ENCODE assay signal across 1 cellular context in the genomic region with DNA sequence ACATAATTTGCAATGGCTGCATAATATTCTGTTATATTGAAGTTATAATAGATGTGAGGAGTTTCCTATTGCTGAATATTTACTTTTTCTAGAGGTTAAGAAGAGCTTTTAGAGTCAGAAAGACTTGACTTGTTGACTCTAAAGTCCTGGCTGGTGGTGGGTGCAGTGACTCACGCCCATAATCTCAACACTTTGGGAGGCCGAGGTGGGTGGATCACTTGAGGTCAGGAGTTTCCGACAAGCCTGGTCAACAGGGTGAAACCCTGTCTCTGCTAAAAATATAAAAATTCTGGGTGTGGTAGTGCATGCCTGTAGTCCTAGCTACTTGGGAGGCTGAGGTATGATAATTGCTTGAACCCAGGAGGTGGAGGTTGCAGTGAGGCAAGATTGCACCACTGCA.
TF ChIP-seq lines count a peak whose summit lies in the region.

No MANE protein-coding gene starts in this region.

TF ChIP-seq in HCT116, 20 proteins besides CTCF, POLR2A, EP300 and RAD21 (continued from another document):
- TF ChIP-seq ZBTB33 (IDR thresholded peaks at IDR 0.05; ENCODE audit: extremely low read depth, insufficient replicate concordance, low read length), result no peak
- TF ChIP-seq EGR1 (IDR thresholded peaks at IDR 0.05; ENCODE audit: low read depth), result peak; percentile 23; the same call in 1 of the 2 replicates
- TF ChIP-seq REST (IDR thresholded peaks at IDR 0.05; ENCODE audit: low read depth), result no peak
- no peak for TF ChIP-seq EZH2 (IDR thresholded peaks at IDR 0.05)
- TF ChIP-seq EZH2phosphoT487 (IDR thresholded peaks at IDR 0.05; ENCODE audit: borderline replicate concordance), result no peak
- no peak; the same call in 1 of the 2 replicates for TF ChIP-seq JUND (IDR thresholded peaks at IDR 0.05)
- TF ChIP-seq ATF3 (IDR thresholded peaks at IDR 0.05), result no peak
- TF ChIP-seq MAX (IDR thresholded peaks at IDR 0.05), result no peak
- no peak for TF ChIP-seq POLR2AphosphoS5 (IDR thresholded peaks at IDR 0.05; ENCODE audit: low read depth, low read length)
- no peak for TF ChIP-seq TCF7L2 (IDR thresholded peaks at IDR 0.05; ENCODE audit: borderline replicate concordance, extremely low read depth, insufficient read depth, insufficient read length)
